Comparison of ENCODE assay signal across 13 cellular contexts in genomic region chr22:40247976-40248375, GRCh38.
DNase-seq lines count a peak whose midpoint lies in the region; ATAC-seq and TF ChIP-seq lines count a peak whose summit lies in the region.
"Had no signal": no experiment of that assay in that cellular context is flagged by ENCODE, and none has a peak within 500 bp of the region (broad histone marks: within the 10 kb centered on the region; RNA-seq: fewer than 3 reads in every experiment).

No MANE protein-coding gene starts in this region.

- ATAC-seq in GM18517 (IDR thresholded peaks at IDR 0.05; ENCODE audit: unreplicated experiment), result no peak

- H3K27ac Mint-ChIP-seq in CD14-positive monocyte, result peak overlapping the region in 5 of 7 donors; percentile 13 to 66 (median 40)

- H3K36me3 ChIP-seq in mesenchymal stem cell (ENCODE audit: control insufficient read depth in 1 of 2, insufficient read depth in 2 of 2, low read depth in 1 of 2, low read length in 2 of 2), result peaks cover 10 to 47% of the 10 kb centered on the region in 2 experiments
- H3K36me3 ChIP-seq: adrenal gland had no signal

- no peak overlapping the region for H2BK5ac ChIP-seq in mesenchymal stem cell (ENCODE audit: low read depth, low read length, poor library complexity, severe bottlenecking)

- in situ Hi-C loops in KBM-7 (cut with MboI; ENCODE audit: low pct_unique_long_range_greater_than_20kb, low sequenced_read_pairs) (no loop called here), G401 (cut with HindIII; ENCODE audit: low sequenced_read_pairs) (no loop called here)

- H3K27me3 ChIP-seq in mesenchymal stem cell (ENCODE audit: control insufficient read depth in 1 of 2, insufficient read depth in 1 of 2, low read length in 2 of 2), result no peaks in the 10 kb centered on the region
- H3K27me3 ChIP-seq: adrenal gland, hepatocyte, SJCRH30 had no signal

- H3K4me2 ChIP-seq in mesenchymal stem cell (ENCODE audit: low read length, poor library complexity, severe bottlenecking), result no peak overlapping the region
- H3K4me2 ChIP-seq: hepatocyte had no signal

- intact Hi-C loops in CD14-positive monocyte (cut with micrococcal nuclease), result no loop called here

- H3K9me3 Mint-ChIP-seq in CD14-positive monocyte, result no peaks in the 10 kb centered on the region

- no peak overlapping the region for H3K9ac ChIP-seq in mesenchymal stem cell (ENCODE audit: low read length)

- no peak overlapping the region for H3K4ac ChIP-seq in mesenchymal stem cell (ENCODE audit: low read depth in 1 of 2, low read length in 2 of 2)

- H2BK120ac ChIP-seq in mesenchymal stem cell (ENCODE audit: low read depth, low read length), result no peak overlapping the region

- H3K14ac ChIP-seq in mesenchymal stem cell (ENCODE audit: low read length in 2 of 2), result no peak overlapping the region

- H3K23ac ChIP-seq in mesenchymal stem cell (ENCODE audit: low read length in 2 of 2), result no peak overlapping the region

- H3K9me3 ChIP-seq in mesenchymal stem cell (ENCODE audit: control insufficient read depth, low read length), result no peaks in the 10 kb centered on the region
- H3K9me3 ChIP-seq: adrenal gland, SJCRH30 had no signal

- H3K36me3 Mint-ChIP-seq in CD14-positive monocyte, result peaks cover 27 to 47% of the 10 kb centered on the region in 2 donors

- no peak overlapping the region for H4K8ac ChIP-seq in mesenchymal stem cell (ENCODE audit: low read length)

- peaks cover 2% of the 10 kb centered on the region for H3K4me1 ChIP-seq in mesenchymal stem cell (ENCODE audit: control insufficient read depth, insufficient read depth, low read depth, low read length)
- H3K4me1 ChIP-seq: SJCRH30 had no signal

- peaks cover 34% of the 10 kb centered on the region for H3K79me1 ChIP-seq in mesenchymal stem cell (replicated peaks; ENCODE audit: low read length, poor library complexity, severe bottlenecking)

- H4K91ac ChIP-seq in mesenchymal stem cell (ENCODE audit: low read length), result no peak overlapping the region

- DNase-seq in CD14-positive monocyte (ENCODE audit: low spot score) (no peak), KBM-7 (no peak), mesenchymal stem cell (no peak), G401 (ENCODE audit: low spot score) (no peak)
- DNase-seq in activated CD4-positive, alpha-beta T cell treated with anti-CD3 and anti-CD28 coated beads for 4 hours, result peak; percentile 20 to 29
- DNase-seq in activated gamma-delta T cell treated with anti-CD3 and anti-CD28 coated beads, Interleukin-2, amount 50 U/mL, for 16 hours (ENCODE audit: low read depth), result peak; percentile 58
- DNase-seq in stimulated activated CD4-positive, alpha-beta T cell treated with anti-CD3 and anti-CD28 coated beads, Interleukin-2, amount 100 ng/mL, for 24 hours, result peak; percentile 39 to 62
- DNase-seq: adrenal gland, GDM1, midbrain, SJCRH30 had no signal

- no peak overlapping the region for H2AK5ac ChIP-seq in mesenchymal stem cell (ENCODE audit: low read length, severe bottlenecking)

- no peak overlapping the region for H2BK15ac ChIP-seq in mesenchymal stem cell (ENCODE audit: low read depth, poor library complexity, severe bottlenecking)

- TF ChIP-seq CTCF in CD14-positive monocyte (IDR thresholded peaks at IDR 0.05), result no peak

- no peak overlapping the region for H2BK12ac ChIP-seq in mesenchymal stem cell (ENCODE audit: low read length in 2 of 2)

- WGBS in mesenchymal stem cell, result 100% methylated on average over 2 of the region's 6 CpGs

- no peak overlapping the region for H3K27ac ChIP-seq in mesenchymal stem cell (ENCODE audit: low read length, poor library complexity, severe bottlenecking)
- H3K27ac ChIP-seq: adrenal gland, hepatocyte, SJCRH30 had no signal

- no peaks in the 10 kb centered on the region for H3K27me3 Mint-ChIP-seq in CD14-positive monocyte (ENCODE audit: low read depth in 3 of 3)

- no peak overlapping the region for H2AFZ ChIP-seq in mesenchymal stem cell (ENCODE audit: low read depth, low read length)
- H2AFZ ChIP-seq: hepatocyte had no signal

- no peak overlapping the region for H3K4me3 ChIP-seq in mesenchymal stem cell (ENCODE audit: insufficient read depth in 1 of 2, low read depth in 1 of 2, low read length in 2 of 2)
- H3K4me3 ChIP-seq: adrenal gland, hepatocyte, SJCRH30 had no signal

- peaks cover 16% of the 10 kb centered on the region for H3K4me1 Mint-ChIP-seq in CD14-positive monocyte

- no peak overlapping the region for H3K4me3 Mint-ChIP-seq in CD14-positive monocyte

- H3K18ac ChIP-seq in mesenchymal stem cell (ENCODE audit: low read depth in 1 of 2, low read length in 2 of 2), result no peak overlapping the region

Comparison
In these comparisons a context has a peak if more than half of its experiments do, and no peak if none do; other contexts are left out.
1. DNase-seq: peak in activated CD4-positive, alpha-beta T cell treated with anti-CD3 and anti-CD28 coated beads for 4 hours (2 of 2), activated gamma-delta T cell treated with anti-CD3 and anti-CD28 coated beads, Interleukin-2, amount 50 U/mL, for 16 hours (single experiment) and stimulated activated CD4-positive, alpha-beta T cell treated with anti-CD3 and anti-CD28 coated beads, Interleukin-2, amount 100 ng/mL, for 24 hours (2 of 2); none in CD14-positive monocyte (single experiment), KBM-7 (single experiment), mesenchymal stem cell (single experiment) and G401 (single experiment).